In the genomic region with DNA sequence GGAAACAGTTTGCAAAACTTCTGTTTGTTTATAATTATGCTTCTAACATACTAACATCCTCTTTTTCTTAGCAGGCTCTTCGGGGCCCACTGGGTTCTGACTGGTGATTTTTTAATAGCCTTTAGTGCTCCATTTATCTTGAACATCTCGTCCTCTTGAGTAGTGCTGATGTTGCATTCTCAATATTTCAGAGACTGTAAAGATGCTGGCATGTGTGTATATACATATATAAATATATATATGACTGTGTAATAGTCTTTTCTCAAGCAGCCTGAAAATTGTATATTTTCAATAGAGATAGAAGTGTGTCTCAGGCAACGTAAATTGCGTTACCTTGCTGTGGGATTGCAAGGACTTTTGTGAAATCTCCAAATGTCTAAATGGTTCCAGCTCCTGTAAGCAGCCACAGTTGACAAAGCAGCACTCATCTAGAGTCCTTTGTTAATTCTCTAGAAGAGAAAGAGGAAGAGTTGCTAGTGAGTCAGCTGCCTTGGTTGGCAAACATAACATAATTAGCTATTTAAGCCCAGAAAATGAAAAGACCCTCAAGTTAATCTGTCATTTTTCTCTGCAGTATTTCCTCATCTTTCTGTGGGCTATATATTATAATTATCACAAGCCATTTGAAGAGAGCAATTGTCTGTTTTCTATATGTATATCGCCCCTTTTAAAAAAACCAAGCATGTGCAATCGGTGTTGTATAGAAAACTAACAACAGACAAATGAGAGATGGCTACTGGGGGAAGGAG, we compare ENCODE assay signal across 1 cellular context.
TF ChIP-seq lines count a peak whose summit lies in the region.

No MANE protein-coding gene starts in this region.

TF ChIP-seq in GM12878, 131 proteins besides CTCF, POLR2A, EP300 and RAD21 (continued from another document):
- TF ChIP-seq ETV6 (conservative IDR thresholded peaks at IDR 0.05 in 1 of 2, IDR thresholded peaks at IDR 0.05 in 1 of 2; ENCODE audit: borderline replicate concordance in 1 of 2, low read depth in 1 of 2) (no peak), MTA2 (IDR thresholded peaks at IDR 0.05; ENCODE audit: low read depth) (peak; percentile 70)
